12 cellular contexts compared by ENCODE assay signal in the genomic region with DNA sequence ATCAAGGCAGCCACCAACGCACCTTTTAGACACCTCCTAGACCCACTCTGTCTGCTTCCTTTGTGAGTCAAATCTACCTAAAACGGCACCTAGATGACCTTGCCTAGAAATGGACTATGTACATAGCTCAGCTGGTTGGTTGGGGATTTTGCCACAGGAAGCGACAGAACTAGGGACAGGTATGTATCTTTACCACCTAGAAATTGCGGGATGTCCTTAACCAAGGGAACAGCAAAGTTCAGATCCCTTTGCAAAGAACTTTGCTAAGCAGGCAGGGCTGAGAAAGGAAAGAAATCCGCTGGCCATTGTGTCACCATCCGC. TPM values are rescaled to one million over a fixed set of nuclear protein-coding genes. Genes with fewer than 3 reads are reported as not detected.
DNase-seq lines count a peak whose midpoint lies in the region; ATAC-seq, FAIRE-seq and TF ChIP-seq lines count a peak whose summit lies in the region.
"Had no signal": no experiment of that assay in that cellular context is flagged by ENCODE, and none has a peak within 500 bp of the region (broad histone marks: within the 10 kb centered on the region; RNA-seq: fewer than 3 reads in every experiment).

No MANE protein-coding gene starts in this region.

- peaks cover 14% of the 10 kb centered on the region for H3K79me2 ChIP-seq in parathyroid adenoma

- H3K4me2 ChIP-seq in parathyroid adenoma (ENCODE audit: low read length) = peak overlapping the region; percentile 94

- H3K4me1 ChIP-seq in foreskin keratinocyte (peaks cover 38% of the 10 kb centered on the region), parathyroid adenoma (peaks cover 23% of the 10 kb centered on the region)
- peaks cover 25% of the 10 kb centered on the region for H3K4me1 ChIP-seq in CD4-positive, alpha-beta memory T cell (ENCODE audit: insufficient read depth, low read length)

- H3K4me3 ChIP-seq in parathyroid adenoma (ENCODE audit: low read depth, low read length) = peak overlapping the region; percentile 97
- H3K4me3 ChIP-seq in CD4-positive, alpha-beta memory T cell (ENCODE audit: low read length in 2 of 2) = no peak overlapping the region
- H3K4me3 ChIP-seq: mucosa of descending colon had no signal

- peak overlapping the region; percentile 96 for H3K27ac ChIP-seq in VCaP
- H3K27ac ChIP-seq in foreskin keratinocyte = peak overlapping the region; percentile 67
- H3K27ac ChIP-seq in parathyroid adenoma = peak overlapping the region; percentile 94
- H3K27ac ChIP-seq in CD4-positive, alpha-beta memory T cell (ENCODE audit: low read depth, low read length) = no peak overlapping the region

- no peak overlapping the region for H3K9ac ChIP-seq in parathyroid adenoma

- peak overlapping the region in 3 of 8 donors; percentile 89 to 96 (median 91) for H3K4me3 Mint-ChIP-seq in CD4-positive, alpha-beta memory T cell

- no peak overlapping the region for H3K27ac Mint-ChIP-seq in CD4-positive, alpha-beta memory T cell
- H3K27ac Mint-ChIP-seq: T-cell had no signal

- peak overlapping the region; percentile 80 for H2AFZ ChIP-seq in parathyroid adenoma

- POLR2A ChIA-PET in CD4-positive, alpha-beta memory T cell (lab: Charles Lee; ENCODE audit: partially characterized antibody) = no interaction called here

- intact Hi-C loops in CD4-positive, alpha-beta memory T cell (cut with micrococcal nuclease) = loop anchor here (2.0 to 10.0 kb wide), 3 partner anchors 248 to 608 kb away; no protein-coding TSS in a partner anchor

- DNase-seq in ELR (ENCODE audit: low read depth) (peak; percentile 23), foreskin keratinocyte (no peak), H54 (ENCODE audit: insufficient read length, low spot score) (no peak), A172 (ENCODE audit: low spot score) (no peak)
- DNase-seq in CD4-positive, alpha-beta memory T cell = no peak
- DNase-seq: activated CD4-positive, alpha-beta T cell treated with anti-CD3 and anti-CD28 coated beads, Interleukin-2, amount 50 U/mL, for 4 hours; activated effector memory CD4-positive, alpha-beta T cell treated with Interleukin-2 at 50 U/mL for 16 hours had no signal

- TF ChIP-seq CTCF in VCaP (conservative IDR thresholded peaks at IDR 0.05) (no peak), foreskin keratinocyte (conservative IDR thresholded peaks at IDR 0.05) (no peak), parathyroid adenoma (IDR thresholded peaks at IDR 0.05) (no peak)

- H3K27me3 ChIP-seq in foreskin keratinocyte = no peaks in the 10 kb centered on the region
- H3K27me3 ChIP-seq in parathyroid adenoma (ENCODE audit: control insufficient read depth, insufficient read depth, low read length) = no peaks in the 10 kb centered on the region
- H3K27me3 ChIP-seq in CD4-positive, alpha-beta memory T cell (ENCODE audit: insufficient read depth, low read length) = no peaks in the 10 kb centered on the region

- H3K4me1 Mint-ChIP-seq in CD4-positive, alpha-beta memory T cell = peaks cover 15 to 33% (median 22%) of the 10 kb centered on the region in 4 donors

- peaks cover 5 to 7% of the 10 kb centered on the region in 2 donors for H3K27me3 Mint-ChIP-seq in CD4-positive, alpha-beta memory T cell

- no peaks in the 10 kb centered on the region for H3K9me3 Mint-ChIP-seq in CD4-positive, alpha-beta memory T cell
- H3K9me3 Mint-ChIP-seq: T-cell had no signal

- CTCF ChIA-PET in CD4-positive, alpha-beta memory T cell (lab: Charles Lee; ENCODE audit: partially characterized antibody) = interaction anchor here (1.1 to 8.8 kb wide), 5 partner anchors 8 to 740 kb away, joined by 3 to 58 read pairs (median 4); no protein-coding TSS in a partner anchor

- FAIRE-seq in H54 (lab: Jason Lieb, UNC) = no peak

- no peaks in the 10 kb centered on the region for H3K36me3 Mint-ChIP-seq in CD4-positive, alpha-beta memory T cell
- H3K36me3 Mint-ChIP-seq: T-cell had no signal

- ATAC-seq in foreskin keratinocyte (no peak), HG03571 (IDR thresholded peaks at IDR 0.05; ENCODE audit: unreplicated experiment) (no peak)
- ATAC-seq: T-cell had no signal

- TF ChIP-seq POLR2A in H54 (IDR thresholded peaks at IDR 0.05; ENCODE audit: low read depth, low read length) = no peak

- no peaks in the 10 kb centered on the region for H3K9me3 ChIP-seq in parathyroid adenoma (ENCODE audit: control insufficient read depth, low read length)
- H3K9me3 ChIP-seq in CD4-positive, alpha-beta memory T cell (ENCODE audit: control insufficient read depth in 1 of 2, low read length in 2 of 2) = no peaks in the 10 kb centered on the region
- H3K9me3 ChIP-seq: mucosa of descending colon had no signal

- peaks cover 10% of the 10 kb centered on the region for H3K36me3 ChIP-seq in parathyroid adenoma (ENCODE audit: control insufficient read depth, insufficient read depth, low read length)
- no peaks in the 10 kb centered on the region for H3K36me3 ChIP-seq in CD4-positive, alpha-beta memory T cell (ENCODE audit: insufficient read depth, low read length)

RNA-seq across cellular contexts. Expression of a gene that starts 2.0 kb away (rescaled TPM):
- total RNA-seq in foreskin keratinocyte = 46.5 and 52.3 TPM in 2 replicates
- polyA plus RNA-seq in foreskin keratinocyte = 14.5 and 15.5 TPM in 2 replicates
- under 1 TPM; 0.61 to 0.84 TPM for total RNA-seq in CD4-positive, alpha-beta memory T cell
- polyA plus RNA-seq in CD4-positive, alpha-beta memory T cell = under 1 TPM; 0.10 to 0.75 TPM
- total RNA-seq in A172 (2014; rRNA removed; shearing (Covaris generic)) = 26.2 and 28.3 TPM in 2 replicates

RNA-seq across cellular contexts. Expression of a gene that starts 42.5 kb away (rescaled TPM):
- total RNA-seq in foreskin keratinocyte = 111 and 129 TPM in 2 replicates
- polyA plus RNA-seq in foreskin keratinocyte = 106 and 122 TPM in 2 replicates
- total RNA-seq in CD4-positive, alpha-beta memory T cell = 10 to 100 TPM; 62.3 to 70.9 TPM
- polyA plus RNA-seq in CD4-positive, alpha-beta memory T cell = 100 to 1,000 TPM in 1 of 2 donors, 10 to 100 TPM in 1; 92.6 to 200 TPM
- total RNA-seq in A172 (2014; rRNA removed; shearing (Covaris generic)) = 438 and 450 TPM in 2 replicates

Comparison
In these comparisons a context has a peak if more than half of its experiments do, and no peak if none do; other contexts are left out.
1. RNA of a gene that starts 2.0 kb away (total RNA-seq): 46.5 to 52.3 TPM in foreskin keratinocyte and 26.2 to 28.3 TPM in A172; 0.61 to 0.84 TPM in CD4-positive, alpha-beta memory T cell; every median in the first group is over 10 times any median in the second.